ENCODE assay signal across 8 cellular contexts in genomic region chr3:126261037-126261436, GRCh38.
DNase-seq lines count a peak whose midpoint lies in the region; TF ChIP-seq lines count a peak whose summit lies in the region.
"Had no signal": no experiment of that assay in that cellular context is flagged by ENCODE, and none has a peak within 500 bp of the region (broad histone marks: within the 10 kb centered on the region; RNA-seq: fewer than 3 reads in every experiment).

No MANE protein-coding gene starts in this region.

- H3K4me3 ChIP-seq in foreskin fibroblast (ENCODE audit: low read depth in 1 of 2, low read length in 2 of 2) (no peak overlapping the region), skeletal muscle tissue (ENCODE audit: low read length in 3 of 3) (no peak overlapping the region)

- H3K4me3 Mint-ChIP-seq in HFFc6: no peak overlapping the region
- H3K4me3 Mint-ChIP-seq: stimulated activated naive CD8-positive, alpha-beta T cell treated with anti-CD3 and anti-CD28 coated beads, Interleukin-15, Interleukin-2, amounts not matched to agents 100 ng/mL and 50 ng/mL, for 24 hours had no signal

- no peaks in the 10 kb centered on the region for H3K27me3 ChIP-seq in skeletal muscle tissue (ENCODE audit: control insufficient read depth in 3 of 3, insufficient read depth in 3 of 3, low read length in 3 of 3)

- H3K36me3 ChIP-seq in skeletal muscle tissue (ENCODE audit: control insufficient read depth in 3 of 3, insufficient read depth in 3 of 3, low read length in 3 of 3): no peaks in the 10 kb centered on the region

- peaks cover 19% of the 10 kb centered on the region for H3K4me1 Mint-ChIP-seq in HFFc6 (ENCODE audit: low read depth)

- in situ Hi-C loops in SK-MEL-5 (cut with HindIII; ENCODE audit: low pct_unique_long_range_greater_than_20kb, low sequenced_read_pairs): no loop called here

- H3K27ac ChIP-seq in skeletal muscle tissue (ENCODE audit: low read depth, low read length): peak overlapping the region; percentile 19

- DNase-seq in HFFc6 (peak; percentile 35), SK-MEL-5 (ENCODE audit: low read depth, low spot score) (peak; percentile 13), foreskin fibroblast (peak; percentile 60 to 86), SHP77 (lab: John Stamatoyannopoulos, UW) (no peak), GF-D8 (lab: John Stamatoyannopoulos, UW) (no peak), COLO829 (ENCODE audit: low spot score) (no peak)

- TF ChIP-seq CTCF in HFFc6 (IDR thresholded peaks at IDR 0.05) (peak; percentile 44; the same call in 1 of the 2 replicates), foreskin fibroblast (IDR thresholded peaks at IDR 0.05; ENCODE audit: low read depth, low read length) (no peak)

- H3K27ac Mint-ChIP-seq in HFFc6: peak overlapping the region; percentile 22; the same call in 1 of the 2 replicates
- H3K27ac Mint-ChIP-seq: stimulated activated naive CD8-positive, alpha-beta T cell treated with anti-CD3 and anti-CD28 coated beads, Interleukin-15, Interleukin-2, amounts not matched to agents 100 ng/mL and 50 ng/mL, for 24 hours had no signal

- no peaks in the 10 kb centered on the region for H3K9me3 ChIP-seq in skeletal muscle tissue (ENCODE audit: control insufficient read depth in 3 of 3, low read length in 3 of 3)

- peaks cover 5 to 35% (median 34%) of the 10 kb centered on the region in 3 donors for H3K4me1 ChIP-seq in skeletal muscle tissue (ENCODE audit: control insufficient read depth in 3 of 3, insufficient read depth in 3 of 3, low read length in 3 of 3)

- no peaks in the 10 kb centered on the region; the same call in 1 of the 2 replicates for H3K9me3 Mint-ChIP-seq in HFFc6
- H3K9me3 Mint-ChIP-seq: stimulated activated naive CD8-positive, alpha-beta T cell treated with anti-CD3 and anti-CD28 coated beads, Interleukin-15, Interleukin-2, amounts not matched to agents 100 ng/mL and 50 ng/mL, for 24 hours had no signal

- H3K27me3 Mint-ChIP-seq in HFFc6 (ENCODE audit: insufficient read depth): peaks cover 2% of the 10 kb centered on the region

- no peaks in the 10 kb centered on the region for H3K36me3 Mint-ChIP-seq in HFFc6 (ENCODE audit: low read depth)

- no peak overlapping the region for H3K9ac ChIP-seq in skeletal muscle tissue (ENCODE audit: low read depth in 1 of 3, low read length in 3 of 3)

Comparison
In these comparisons a context has a peak if more than half of its experiments do, and no peak if none do; other contexts are left out.
1. DNase-seq: peak in HFFc6 (single experiment), SK-MEL-5 (single experiment) and foreskin fibroblast (2 of 2); none in SHP77 (0 of 2), GF-D8 (single experiment) and COLO829 (single experiment).